Comparison of ENCODE assay signal across 9 cellular contexts in the genomic region with DNA sequence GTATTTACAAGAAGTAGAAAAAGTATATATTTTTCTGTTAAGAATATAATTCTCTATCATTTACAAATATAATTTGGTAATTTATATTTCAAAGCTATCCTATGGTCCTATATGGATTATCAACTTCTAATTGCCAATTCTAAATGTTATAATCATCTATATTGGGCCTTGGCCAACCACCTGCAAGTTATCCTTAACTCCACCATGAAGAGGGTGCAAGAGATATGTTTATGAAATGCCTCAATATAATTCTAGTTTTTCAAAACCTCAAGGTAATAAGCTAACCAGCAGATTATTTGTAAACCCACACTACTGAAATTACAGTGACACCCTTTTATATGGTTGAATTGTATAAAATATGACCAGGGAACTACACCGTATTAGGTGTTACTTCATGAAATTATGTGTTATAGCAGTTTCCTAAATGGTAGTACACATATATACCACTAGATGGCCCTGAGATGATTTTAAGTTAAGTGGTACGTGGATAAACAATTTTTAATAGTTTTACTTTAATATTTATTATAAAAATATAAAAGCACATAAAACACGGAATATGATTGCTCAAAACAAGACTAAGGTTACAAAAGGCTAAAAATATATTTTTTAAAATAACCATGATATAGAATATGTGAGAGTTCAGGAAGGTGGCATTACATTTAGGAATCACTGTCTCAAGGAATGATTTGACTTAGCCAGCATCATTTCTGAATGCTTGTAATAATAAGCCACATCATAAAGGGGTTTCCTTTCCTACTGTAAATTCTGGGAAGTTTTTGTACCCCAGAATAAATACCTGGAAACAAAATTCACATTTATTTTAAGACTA. TPM values are rescaled to one million over a fixed set of nuclear protein-coding genes. Genes with fewer than 3 reads are reported as not detected.
DNase-seq lines count a peak whose midpoint lies in the region; ATAC-seq and TF ChIP-seq lines count a peak whose summit lies in the region.
"Had no signal": no experiment of that assay in that cellular context is flagged by ENCODE, and none has a peak within 500 bp of the region (broad histone marks: within the 10 kb centered on the region; RNA-seq: fewer than 3 reads in every experiment).

No MANE protein-coding gene starts in this region.

- H3K27ac ChIP-seq in lung (ENCODE audit: low read depth in 1 of 2, low read length in 1 of 2), result no peak overlapping the region

- H3K36me3 Mint-ChIP-seq in HFFc6 (ENCODE audit: low read depth), result no peaks in the 10 kb centered on the region
- peaks cover 1% of the 10 kb centered on the region for H3K36me3 Mint-ChIP-seq in central memory CD8-positive, alpha-beta T cell (ENCODE audit: insufficient read depth)
- H3K36me3 Mint-ChIP-seq: activated naive CD4-positive, alpha-beta T cell treated with anti-CD3 and anti-CD28 coated beads, Interleukin-2, amount 50 U/mL, for 24 hours had no signal

- 6 to 7% methylated on average over 3 of the region's 3 CpGs for WGBS in lung, 2 donors

- H3K4me3 ChIP-seq in lung, result no peak overlapping the region

- no peaks in the 10 kb centered on the region for H3K36me3 ChIP-seq in lung (ENCODE audit: control insufficient read depth in 2 of 2, insufficient read depth in 2 of 2, low read length in 2 of 2)

- no peak overlapping the region for H3K27ac Mint-ChIP-seq in HFFc6
- no peak overlapping the region for H3K27ac Mint-ChIP-seq in central memory CD8-positive, alpha-beta T cell (ENCODE audit: low read depth)
- H3K27ac Mint-ChIP-seq: activated naive CD4-positive, alpha-beta T cell treated with anti-CD3 and anti-CD28 coated beads, Interleukin-2, amount 50 U/mL, for 24 hours had no signal

- ATAC-seq in central memory CD8-positive, alpha-beta T cell (replicated peaks; ENCODE audit: extremely low read depth, poor library complexity, severe bottlenecking), result peak; percentile 65
- peak; percentile 53 for ATAC-seq in lung (ENCODE audit: insufficient read depth, low FRiP score)

- H3K4me1 ChIP-seq in lung (ENCODE audit: control insufficient read depth in 2 of 2, insufficient read depth in 2 of 2, low read length in 2 of 2), result no peaks in the 10 kb centered on the region

- TF ChIP-seq CTCF in HFFc6 (IDR thresholded peaks at IDR 0.05) (peak; percentile 86), lung (IDR thresholded peaks at IDR 0.05; ENCODE audit: control extremely low read depth, extremely low read depth) (no peak)

- 0 out of 2 replicates have a peak, but pooled peaks cover 5% of the 10 kb centered on the region for H3K4me1 Mint-ChIP-seq in HFFc6 (ENCODE audit: low read depth)
- H3K4me1 Mint-ChIP-seq in central memory CD8-positive, alpha-beta T cell, result peaks cover 5% of the 10 kb centered on the region
- H3K4me1 Mint-ChIP-seq: activated naive CD4-positive, alpha-beta T cell treated with anti-CD3 and anti-CD28 coated beads, Interleukin-2, amount 50 U/mL, for 24 hours had no signal

- no peaks in the 10 kb centered on the region for H3K9me3 Mint-ChIP-seq in HFFc6
- no peaks in the 10 kb centered on the region for H3K9me3 Mint-ChIP-seq in central memory CD8-positive, alpha-beta T cell
- H3K9me3 Mint-ChIP-seq: activated naive CD4-positive, alpha-beta T cell treated with anti-CD3 and anti-CD28 coated beads, Interleukin-2, amount 50 U/mL, for 24 hours had no signal

- H3K27me3 ChIP-seq in lung (ENCODE audit: control insufficient read depth, insufficient read depth), result no peaks in the 10 kb centered on the region

- no peaks in the 10 kb centered on the region for H3K27me3 Mint-ChIP-seq in HFFc6 (ENCODE audit: insufficient read depth)
- H3K27me3 Mint-ChIP-seq in central memory CD8-positive, alpha-beta T cell, result no peaks in the 10 kb centered on the region
- H3K27me3 Mint-ChIP-seq: activated naive CD4-positive, alpha-beta T cell treated with anti-CD3 and anti-CD28 coated beads, Interleukin-2, amount 50 U/mL, for 24 hours had no signal

- peak; percentile 9 for DNase-seq in NOMO-1 treated with DMSO at 0.1 percent for 48 hours (lab: John Stamatoyannopoulos, UW; ENCODE audit: unreplicated experiment)
- DNase-seq in NOMO-1 (lab: John Stamatoyannopoulos, UW; ENCODE audit: unreplicated experiment in 2 of 2), result no peak
- peak; percentile 33 for DNase-seq in HFFc6
- peak; percentile 47 for DNase-seq in NCI-H1694 treated with DMSO at 0.1 percent for 48 hours (lab: John Stamatoyannopoulos, UW)
- DNase-seq in central memory CD8-positive, alpha-beta T cell (ENCODE audit: low spot score in 2 of 2), result no peak
- no peak for DNase-seq in lung (ENCODE audit: low spot score)
- no peak for DNase-seq in stimulated activated CD8-positive, alpha-beta memory T cell treated with anti-CD3 and anti-CD28 coated beads, Interleukin-4, amount 100 ng/mL, for 48 hours
- DNase-seq in activated CD4-positive, alpha-beta T cell treated with anti-CD3 and anti-CD28 coated beads for 48 hours, result no peak

- H3K9me3 ChIP-seq in lung (ENCODE audit: control insufficient read depth in 2 of 2, insufficient read depth in 1 of 2, low read length in 1 of 2), result no peaks in the 10 kb centered on the region

- no peak overlapping the region for H3K4me3 Mint-ChIP-seq in HFFc6
- no peak overlapping the region for H3K4me3 Mint-ChIP-seq in central memory CD8-positive, alpha-beta T cell
- H3K4me3 Mint-ChIP-seq: activated naive CD4-positive, alpha-beta T cell treated with anti-CD3 and anti-CD28 coated beads, Interleukin-2, amount 50 U/mL, for 24 hours had no signal

RNA-seq across cellular contexts. Expression of gene PNISR, which starts 9.8 kb away (rescaled TPM):
- total RNA-seq in HFFc6 (2021; fragmentation: NEBNext Ultra II Directional; extraction: Animal tissue kit (Norgen Biotek cat#: 25700)), result 10 to 100 TPM; 40.9 to 51.3 (median 45.2) TPM
- total RNA-seq in lung, result 100 to 1,000 TPM in 1 of 2 donors, 10 to 100 TPM in 1; 56.9 to 354 TPM
- 10 to 100 TPM; 35.0 to 50.1 TPM for polyA plus RNA-seq in lung

RNA-seq across cellular contexts. Expression of gene COQ3, which starts 40.9 kb away (rescaled TPM):
- 10 to 100 TPM in 4 of 6 experiments, 1 to 10 TPM in 2; 7.3 to 12.8 (median 10.9) TPM for total RNA-seq in HFFc6 (2021; fragmentation: NEBNext Ultra II Directional; extraction: Animal tissue kit (Norgen Biotek cat#: 25700))
- 1 to 10 TPM; 2.8 to 6.5 TPM for total RNA-seq in lung
- 10 to 100 TPM in 1 of 2 donors, 1 to 10 TPM in 1; 5.3 to 11.7 TPM for polyA plus RNA-seq in lung

Comparison
In these comparisons a context has a peak if more than half of its experiments do, and no peak if none do; other contexts are left out.
1. DNase-seq: peak in NOMO-1 treated with DMSO at 0.1 percent for 48 hours (single experiment), HFFc6 (single experiment) and NCI-H1694 treated with DMSO at 0.1 percent for 48 hours (single experiment); none in NOMO-1 (0 of 2), central memory CD8-positive, alpha-beta T cell (0 of 2), lung (single experiment), stimulated activated CD8-positive, alpha-beta memory T cell treated with anti-CD3 and anti-CD28 coated beads, Interleukin-4, amount 100 ng/mL, for 48 hours (single experiment) and activated CD4-positive, alpha-beta T cell treated with anti-CD3 and anti-CD28 coated beads for 48 hours (single experiment).